In the genomic region with DNA sequence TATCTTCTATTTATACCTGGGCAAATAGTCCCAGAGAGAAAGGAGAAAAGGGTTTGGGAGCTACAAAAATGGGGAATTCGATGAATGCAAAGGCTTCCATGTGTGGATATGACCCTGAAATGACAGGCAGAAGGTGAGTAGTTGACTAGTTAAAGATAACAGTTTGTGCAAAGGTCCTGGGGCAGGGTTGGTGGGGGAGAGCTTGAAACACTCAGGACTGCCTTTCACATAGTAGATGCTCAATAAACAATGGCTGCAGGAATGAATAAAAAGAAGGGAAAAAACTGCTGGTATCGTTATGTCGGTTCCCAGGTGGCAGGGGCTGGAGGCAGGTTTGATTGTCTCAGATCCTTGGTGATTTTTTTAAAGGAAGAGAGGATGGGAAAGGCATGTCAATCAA, we compare ENCODE assay signal across 6 cellular contexts.
"Had no signal": no experiment of that assay in that cellular context is flagged by ENCODE, and none has a peak within 500 bp of the region (broad histone marks: within the 10 kb centered on the region; RNA-seq: fewer than 3 reads in every experiment).

No MANE protein-coding gene starts in this region.

- H3K9me3 ChIP-seq: HAP-1 had no signal

- H2AFZ ChIP-seq: GM23338 had no signal

- H3K4me1 ChIP-seq: HAP-1 had no signal

- H3K4me3 ChIP-seq: GM23338, HAP-1 had no signal

- ATAC-seq: GM23338, HCT116 had no signal

- FAIRE-seq: HTR-8/SVneo had no signal

- DNase-seq: H7, KG1 had no signal

- H3K36me3 ChIP-seq: HAP-1 had no signal

- H3K4me2 ChIP-seq: GM23338 had no signal
